In the genomic region with DNA sequence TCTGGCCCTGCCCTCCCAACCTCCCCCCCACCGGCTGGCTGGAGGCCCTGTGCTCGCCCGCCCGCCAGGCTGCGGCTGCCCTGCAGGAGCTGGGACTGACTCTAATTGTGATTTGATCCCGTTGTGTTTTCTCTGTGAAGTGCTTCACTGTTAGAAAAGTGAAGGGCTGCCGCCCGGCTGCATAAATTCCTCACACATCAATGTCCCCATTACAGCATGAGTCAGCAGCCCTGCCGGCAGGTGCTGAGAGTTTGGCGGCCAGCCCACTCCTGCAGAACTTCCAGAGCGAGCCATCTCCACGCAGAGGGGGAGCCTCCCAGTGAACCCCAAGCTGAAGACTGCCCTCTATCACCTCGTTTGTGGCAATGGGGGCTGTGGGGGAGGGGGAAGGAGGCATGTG, we compare ENCODE assay signal across 7 cellular contexts.
A peak's percentile ranks its signal among the peaks of the same experiment; 100 is the strongest.
DNase-seq lines count a peak whose midpoint lies in the region; ATAC-seq and TF ChIP-seq lines count a peak whose summit lies in the region.

No MANE protein-coding gene starts in this region.

- H3K4me2 ChIP-seq in PC-9 = no peak overlapping the region

- no TSS peak for BruUV-seq in PC-9 (replicated peaks; lab: Mats Ljungman, UMichigan)

- H3K9me2 ChIP-seq in PC-9 (ENCODE audit: insufficient read depth) = no peaks in the 10 kb centered on the region

- H3K9ac ChIP-seq in skeletal muscle tissue (ENCODE audit: low read depth in 1 of 3, low read length in 3 of 3) = peak overlapping the region in 2 of 3 donors; percentile 14 to 25

- intact Hi-C loops in PC-9 (cut with micrococcal nuclease; ENCODE audit: unreplicated experiment) (no loop called here), left ventricle myocardium inferior (cut with micrococcal nuclease) (no loop called here)

- H3K4me3 ChIP-seq in PC-9 (no peak overlapping the region), left ventricle myocardium inferior (peak overlapping the region; percentile 28), skeletal muscle tissue (ENCODE audit: low read length in 3 of 3) (peak overlapping the region in 1 of 3 donors; percentile 35)

- H3K9me3 ChIP-seq in PC-9 (ENCODE audit: insufficient read depth, low read depth) (no peaks in the 10 kb centered on the region), left ventricle myocardium inferior (replicated peaks) (no peaks in the 10 kb centered on the region), skeletal muscle tissue (ENCODE audit: control insufficient read depth in 3 of 3, low read length in 3 of 3) (no peaks in the 10 kb centered on the region)

- no peaks in the 10 kb centered on the region for H3K36me3 ChIP-seq in PC-9 (ENCODE audit: low read depth)
- H3K36me3 ChIP-seq in left ventricle myocardium inferior = no peaks in the 10 kb centered on the region
- H3K36me3 ChIP-seq in skeletal muscle tissue (ENCODE audit: control insufficient read depth in 3 of 3, insufficient read depth in 3 of 3, low read length in 3 of 3) = no peaks in the 10 kb centered on the region

- H3K79me2 ChIP-seq in PC-9 (ENCODE audit: low read depth) = no peaks in the 10 kb centered on the region

- POLR2A ChIA-PET in PC-9 (lab: Charles Lee; ENCODE audit: unreplicated experiment) = interaction anchor here (0.6 kb wide), 1 partner anchor 113 kb away, joined by 4 read pairs; no protein-coding TSS in a partner anchor

- CTCF ChIA-PET in PC-9 (lab: Charles Lee) = no interaction called here

- no peaks in the 10 kb centered on the region for H3F3A ChIP-seq in PC-9 (ENCODE audit: insufficient read depth, low read depth)

- no peak overlapping the region for H2AFZ ChIP-seq in PC-9

- no peak for ATAC-seq in HG03097 (IDR thresholded peaks at IDR 0.05; ENCODE audit: low FRiP score, unreplicated experiment)
- no peak for ATAC-seq in GM21526 (IDR thresholded peaks at IDR 0.05; ENCODE audit: low FRiP score, unreplicated experiment)
- ATAC-seq in GM19328 (IDR thresholded peaks at IDR 0.05; ENCODE audit: unreplicated experiment) = no peak

- H4K20me1 ChIP-seq in PC-9 (ENCODE audit: insufficient read depth) = no peaks in the 10 kb centered on the region

- H3K27me3 ChIP-seq in PC-9 (ENCODE audit: insufficient read depth, low read depth) = peaks cover 64% of the 10 kb centered on the region
- peaks cover 4% of the 10 kb centered on the region for H3K27me3 ChIP-seq in left ventricle myocardium inferior (ENCODE audit: low read depth)
- H3K27me3 ChIP-seq in skeletal muscle tissue (ENCODE audit: control insufficient read depth in 3 of 3, insufficient read depth in 3 of 3, low read length in 3 of 3) = peaks cover 0 to 10% (median 0%) of the 10 kb centered on the region in 3 donors

- H3K27ac ChIP-seq in PC-9 (no peak overlapping the region), left ventricle myocardium inferior (replicated peaks) (peak overlapping the region; percentile 83), skeletal muscle tissue (ENCODE audit: low read depth, low read length) (peak overlapping the region; percentile 54)

- TF ChIP-seq CTCF in PC-9 (conservative IDR thresholded peaks at IDR 0.05) (no peak), left ventricle myocardium inferior (IDR thresholded peaks at IDR 0.05; ENCODE audit: borderline replicate concordance) (no peak)

- peak; percentile 54 for DNase-seq in LoVo (ENCODE audit: low spot score)
- DNase-seq in PC-9 = peak; percentile 40 to 59
- peak; percentile 54 for DNase-seq in left ventricle myocardium inferior

- H3K4me1 ChIP-seq in PC-9 (replicated peaks; ENCODE audit: insufficient read depth) (no peaks in the 10 kb centered on the region), left ventricle myocardium inferior (peaks cover 36% of the 10 kb centered on the region), skeletal muscle tissue (ENCODE audit: control insufficient read depth in 3 of 3, insufficient read depth in 3 of 3, low read length in 3 of 3) (peaks cover 16 to 25% (median 17%) of the 10 kb centered on the region in 3 donors)
